22 cellular contexts compared by ENCODE assay signal in genomic region chr6:151399679-151400078, GRCh38. TPM values are rescaled to one million over a fixed set of nuclear protein-coding genes. Genes with fewer than 3 reads are reported as not detected.
DNase-seq lines count a peak whose midpoint lies in the region; ATAC-seq and TF ChIP-seq lines count a peak whose summit lies in the region.
"Had no signal": no experiment of that assay in that cellular context is flagged by ENCODE, and none has a peak within 500 bp of the region (broad histone marks: within the 10 kb centered on the region; RNA-seq: fewer than 3 reads in every experiment).

No MANE protein-coding gene starts in this region.

- H3K27me3 Mint-ChIP-seq in activated CD4-positive, alpha-beta T cell treated with anti-CD3 and anti-CD28 coated beads, Interleukin-2, amount 10 ng/mL, durations not matched to agents 7 days and 5 days: no peaks in the 10 kb centered on the region
- H3K27me3 Mint-ChIP-seq: activated CD4-positive, alpha-beta memory T cell treated with anti-CD3 and anti-CD28 coated beads, Interleukin-2, amount 10 ng/mL, durations not matched to agents 7 days and 5 days had no signal

- H3K36me3 ChIP-seq in neutrophil: peaks cover 11% of the 10 kb centered on the region

- H3K36me3 Mint-ChIP-seq in activated CD4-positive, alpha-beta T cell treated with anti-CD3 and anti-CD28 coated beads, Interleukin-2, amount 10 ng/mL, durations not matched to agents 7 days and 5 days (ENCODE audit: low read depth): peaks cover 35% of the 10 kb centered on the region

- no peaks in the 10 kb centered on the region for H3K4me1 ChIP-seq in neutrophil (ENCODE audit: control insufficient read depth in 1 of 2, insufficient read depth in 1 of 2, low read depth in 1 of 2, low read length in 1 of 2)

- TF ChIP-seq CTCF in neutrophil (IDR thresholded peaks at IDR 0.05) (no peak), GM10266 (IDR thresholded peaks at IDR 0.05; ENCODE audit: control insufficient read depth, insufficient read depth, low read depth, missing control alignments) (no peak)

- no peaks in the 10 kb centered on the region for H3K9me3 Mint-ChIP-seq in activated CD4-positive, alpha-beta T cell treated with anti-CD3 and anti-CD28 coated beads, Interleukin-2, amount 10 ng/mL, durations not matched to agents 7 days and 5 days
- H3K9me3 Mint-ChIP-seq: activated CD4-positive, alpha-beta memory T cell treated with anti-CD3 and anti-CD28 coated beads, Interleukin-2, amount 10 ng/mL, durations not matched to agents 7 days and 5 days; activated T-helper 1 cell treated with anti-CD3 and anti-CD28 coated beads, Interleukin-12 subunit alpha, Interleukin-12 subunit beta, Interleukin-2, Interleukin-4 antibody, amounts not matched to agents 30 ng/mL and 10 ng/mL and 1 ng/mL, durations not matched to agents 14 hours and 24 hours and 36 hours; immature natural killer cell had no signal

- no peak overlapping the region for H3K4me3 ChIP-seq in neutrophil (ENCODE audit: low read depth in 1 of 2, low read length in 1 of 2)
- H3K4me3 ChIP-seq: A549; BLaER1 treated with 17β-estradiol and CSF1 and Interleukin-3, amounts not matched to agents 10 nM and 100 nM; vagina had no signal

- no peaks in the 10 kb centered on the region for H3K27me3 ChIP-seq in neutrophil
- H3K27me3 ChIP-seq: BLaER1 treated with 17β-estradiol and CSF1 and Interleukin-3, amounts not matched to agents 10 nM and 100 nM; vagina had no signal

- peaks cover 57% of the 10 kb centered on the region for H3K4me1 Mint-ChIP-seq in activated CD4-positive, alpha-beta T cell treated with anti-CD3 and anti-CD28 coated beads, Interleukin-2, amount 10 ng/mL, durations not matched to agents 7 days and 5 days

- POLR2A ChIA-PET in activated CD4-positive, alpha-beta T cell treated with anti-CD3 and anti-CD28 coated beads, Interleukin-2, amount 10 ng/mL, durations not matched to agents 7 days and 5 days (lab: Charles Lee): no interaction called here

- no peak overlapping the region for H3K4me3 Mint-ChIP-seq in activated CD4-positive, alpha-beta T cell treated with anti-CD3 and anti-CD28 coated beads, Interleukin-2, amount 10 ng/mL, durations not matched to agents 7 days and 5 days
- H3K4me3 Mint-ChIP-seq: activated CD4-positive, alpha-beta memory T cell treated with anti-CD3 and anti-CD28 coated beads, Interleukin-2, amount 10 ng/mL, durations not matched to agents 7 days and 5 days had no signal

- no peak for DNase-seq in activated CD4-positive, alpha-beta T cell treated with anti-CD3 and anti-CD28 coated beads, Interleukin-2, amount 10 ng/mL, durations not matched to agents 7 days and 5 days
- no peak for DNase-seq in activated CD4-positive, alpha-beta T cell treated with anti-CD3 and anti-CD28 coated beads, Interleukin-2, amount 50 U/mL, for 1 hour
- DNase-seq in HPDE6-E6E7 (ENCODE audit: extremely low spot score): peak; percentile 19
- peak; percentile 49 for DNase-seq in amniotic epithelial cell (ENCODE audit: low read depth)
- no peak for DNase-seq in iPS-NIHi7 (ENCODE audit: extremely low spot score)
- no peak for DNase-seq in GM10266 (ENCODE audit: extremely low spot score)
- DNase-seq: activated CD4-positive, alpha-beta memory T cell treated with anti-CD3 and anti-CD28 coated beads, Interleukin-2, amount 10 ng/mL, durations not matched to agents 7 days and 5 days; caudate nucleus; immature natural killer cell; IMR-90; NCI-H1930; NCI-H524; retina; SHP77 treated with DMSO at 0.1 percent for 48 hours; substantia nigra had no signal

- H3K27ac Mint-ChIP-seq in activated CD4-positive, alpha-beta T cell treated with anti-CD3 and anti-CD28 coated beads, Interleukin-2, amount 10 ng/mL, durations not matched to agents 7 days and 5 days: peak overlapping the region; percentile 64
- H3K27ac Mint-ChIP-seq: activated CD4-positive, alpha-beta memory T cell treated with anti-CD3 and anti-CD28 coated beads, Interleukin-2, amount 10 ng/mL, durations not matched to agents 7 days and 5 days; activated T-helper 1 cell treated with anti-CD3 and anti-CD28 coated beads, Interleukin-12 subunit alpha, Interleukin-12 subunit beta, Interleukin-2, Interleukin-4 antibody, amounts not matched to agents 30 ng/mL and 10 ng/mL and 1 ng/mL, durations not matched to agents 14 hours and 24 hours and 36 hours had no signal

- no peaks in the 10 kb centered on the region for H3K9me3 ChIP-seq in neutrophil
- H3K9me3 ChIP-seq: A549; BLaER1 treated with 17β-estradiol and CSF1 and Interleukin-3, amounts not matched to agents 10 nM and 100 nM; vagina had no signal

- CTCF ChIA-PET in activated CD4-positive, alpha-beta T cell treated with anti-CD3 and anti-CD28 coated beads, Interleukin-2, amount 10 ng/mL, durations not matched to agents 7 days and 5 days (lab: Charles Lee): no interaction called here

- ATAC-seq in GM19324 (IDR thresholded peaks at IDR 0.05; ENCODE audit: low FRiP score, unreplicated experiment): no peak
- ATAC-seq: A549 had no signal

- peak overlapping the region; percentile 20 for H3K27ac ChIP-seq in neutrophil
- H3K27ac ChIP-seq: A549, vagina, VCaP had no signal

RNA-seq across cellular contexts. Expression of gene ZBTB2, which starts 8.3 kb away (rescaled TPM):
- total RNA-seq in activated CD4-positive, alpha-beta T cell treated with anti-CD3 and anti-CD28 coated beads, Interleukin-2, amount 10 ng/mL, durations not matched to agents 7 days and 5 days: 10 to 100 TPM; 23.5 to 28.3 TPM

RNA-seq across cellular contexts. Expression of gene RMND1, which starts 52.2 kb away (rescaled TPM):
- total RNA-seq in activated CD4-positive, alpha-beta T cell treated with anti-CD3 and anti-CD28 coated beads, Interleukin-2, amount 10 ng/mL, durations not matched to agents 7 days and 5 days: 10 to 100 TPM; 14.4 to 18.5 TPM

Comparison
In these comparisons a context has a peak if more than half of its experiments do, and no peak if none do; other contexts are left out.
1. DNase-seq: peak in HPDE6-E6E7 (single experiment) and amniotic epithelial cell (single experiment); none in activated CD4-positive, alpha-beta T cell treated with anti-CD3 and anti-CD28 coated beads, Interleukin-2, amount 10 ng/mL, durations not matched to agents 7 days and 5 days (single experiment), activated CD4-positive, alpha-beta T cell treated with anti-CD3 and anti-CD28 coated beads, Interleukin-2, amount 50 U/mL, for 1 hour (single experiment), iPS-NIHi7 (single experiment) and GM10266 (single experiment).